34 cellular contexts compared by ENCODE assay signal in genomic region chr11:77044356-77044755, GRCh38. TPM values are rescaled to one million over a fixed set of nuclear protein-coding genes. Genes with fewer than 3 reads are reported as not detected.
"Had no signal": no experiment of that assay in that cellular context is flagged by ENCODE, and none has a peak within 500 bp of the region (broad histone marks: within the 10 kb centered on the region; RNA-seq: fewer than 3 reads in every experiment).

No MANE protein-coding gene starts in this region.

- H3K79me2 ChIP-seq: parathyroid adenoma had no signal

- H3K9ac ChIP-seq: neural progenitor cell, parathyroid adenoma had no signal

- H2AFZ ChIP-seq: neural progenitor cell, parathyroid adenoma had no signal

- H3K4me2 ChIP-seq: neural progenitor cell, smooth muscle cell had no signal

- ATAC-seq: natural killer cell; psoas muscle; right cardiac atrium; right lobe of liver; stimulated activated memory B cell treated with anti-CD40 and anti-IgM and Interleukin-4, amounts not matched to agents 10 μg/mL and 1 μg/mL and 100 μg/mL, for 72 hours; stimulated activated naive CD8-positive, alpha-beta T cell treated with anti-CD3 and anti-CD28 coated beads, Interleukin-15, amount 100 ng/mL, for 72 hours; stimulated activated naive CD8-positive, alpha-beta T cell treated with anti-CD3 and anti-CD28 coated beads, Interleukin-15, Interleukin-2, amounts not matched to agents 100 U/mL and 50 U/mL, for 24 hours had no signal

- DNase-seq: natural killer cell; occipital lobe; ovary; psoas muscle; right cardiac atrium; right lobe of liver; sigmoid colon; spleen; stimulated activated CD4-positive, alpha-beta T cell treated with anti-CD3 and anti-CD28 coated beads, Interleukin-12 subunit alpha, Interleukin-12 subunit beta, amount 100 ng/mL, for 4 hours; stimulated activated CD4-positive, alpha-beta T cell treated with anti-CD3 and anti-CD28 coated beads, Interleukin-1b, Interleukin-23, amount 100 ng/mL, for 48 hours; stimulated activated CD4-positive, alpha-beta T cell treated with anti-CD3 and anti-CD28 coated beads, Interleukin-4, amount 100 ng/mL, for 1 hour; stimulated activated CD4-positive, alpha-beta T cell treated with anti-CD3 and anti-CD28 coated beads, Interleukin-4, amount 100 ng/mL, for 4 hours; stimulated activated CD8-positive, alpha-beta memory T cell treated with anti-CD3 and anti-CD28 coated beads, Interleukin-4, amount 100 ng/mL, for 48 hours; stimulated activated naive CD4-positive, alpha-beta T cell; stimulated activated naive CD8-positive, alpha-beta T cell treated with anti-CD3 and anti-CD28 coated beads, Interleukin-15, amount 100 ng/mL, for 72 hours; stimulated activated naive CD8-positive, alpha-beta T cell treated with anti-CD3 and anti-CD28 coated beads, Interleukin-15, Interleukin-2, amounts not matched to agents 100 U/mL and 50 U/mL, for 24 hours; substantia nigra; testis; tibial artery; transverse colon; upper lobe of left lung had no signal

- H3K4me3 ChIP-seq: neural progenitor cell, ovary, psoas muscle, right lobe of liver, sigmoid colon, skin epidermis, smooth muscle cell, spleen, suprapubic skin, testis, tibial artery, transverse colon, upper lobe of left lung, vagina had no signal

- H3K4me1 ChIP-seq: neural progenitor cell, parathyroid adenoma, right lobe of liver had no signal

- H3K27me3 ChIP-seq: ovary, testis, vagina had no signal

- H3K36me3 ChIP-seq: neural progenitor cell, ovary, right lobe of liver, sigmoid colon, spleen, suprapubic skin, tibial artery, transverse colon, upper lobe of left lung, vagina had no signal

- H3K27ac ChIP-seq: neural progenitor cell, ovary, parathyroid adenoma, psoas muscle, right lobe of liver, sigmoid colon, skin epidermis, spleen, suprapubic skin, testis, tibial artery, upper lobe of left lung, vagina had no signal

- H3K9me3 ChIP-seq: ovary, psoas muscle, right lobe of liver, sigmoid colon, suprapubic skin, testis, tibial artery, transverse colon, upper lobe of left lung, vagina had no signal

RNA-seq across cellular contexts. Expression of gene B3GNT6, which starts 10.2 kb away (rescaled TPM):
- total RNA-seq: natural killer cell, occipital lobe, osteoblast, progenitor cell of endocrine pancreas, renal cortical epithelial cell, right cardiac atrium, right lobe of liver, sigmoid colon, spleen, suprapubic skin, ureter, vagina had no signal
- polyA plus RNA-seq: neural cell, ovary, psoas muscle, right cardiac atrium, spleen, thymus had no signal

RNA-seq across cellular contexts. Expression of gene OMP, which starts 58.3 kb away (rescaled TPM):
- total RNA-seq: occipital lobe, osteoblast, progenitor cell of endocrine pancreas, psoas muscle, right cardiac atrium, smooth muscle cell, vagina had no signal
- polyA plus RNA-seq: neural cell, ovary, right cardiac atrium, smooth muscle cell, thymus had no signal
